7 cellular contexts compared by ENCODE assay signal in the genomic region with DNA sequence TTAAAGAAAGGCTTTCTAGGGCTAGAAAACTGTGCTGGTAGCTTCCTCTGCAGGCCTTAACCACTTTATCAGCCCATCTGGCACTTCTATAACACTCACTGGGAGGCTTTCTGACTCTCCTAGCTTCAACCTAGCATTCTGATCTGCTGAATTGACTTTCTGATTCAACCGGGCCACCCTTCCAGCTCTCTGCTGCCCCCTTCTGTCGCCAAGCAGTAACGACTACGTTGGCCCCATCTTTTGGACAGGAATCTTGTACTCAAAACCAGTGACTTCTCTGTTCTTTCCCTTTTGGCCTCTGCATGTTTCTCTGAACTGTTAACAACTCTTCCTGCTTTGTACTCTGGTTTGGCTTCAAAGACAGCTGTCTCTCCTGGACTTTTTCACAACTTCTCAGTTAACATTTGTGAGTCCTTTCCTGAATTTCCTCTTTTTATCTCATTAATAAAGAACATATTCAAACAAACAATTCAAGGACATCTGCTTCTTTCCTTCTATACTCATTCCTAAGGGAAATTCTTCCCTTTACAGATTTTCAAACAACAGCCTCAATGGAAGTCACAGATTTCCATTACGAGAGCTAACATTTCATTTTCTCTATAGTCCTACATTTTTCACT. TPM values are rescaled to one million over a fixed set of nuclear protein-coding genes. Genes with fewer than 3 reads are reported as not detected.
DNase-seq lines count a peak whose midpoint lies in the region; ATAC-seq, FAIRE-seq and TF ChIP-seq lines count a peak whose summit lies in the region.

No MANE protein-coding gene starts in this region.

- intact Hi-C loops in ascending aorta (cut with DNase I), result no loop called here

- H3K9me3 Mint-ChIP-seq in T-helper 2 cell treated with Interferon-gamma antibody and Interleukin-4, amounts not matched to agents 5 μg/mL and 100 μg/mL, for 36 hours, result no peaks in the 10 kb centered on the region

- peak; percentile 41 to 78 (median 73) for TF ChIP-seq CTCF in ascending aorta (IDR thresholded peaks at IDR 0.05)

- 17 to 19% (median 19%) methylated on average over 5 of the region's 5 CpGs for WGBS in small intestine, 3 donors

- peak; percentile 80 for ATAC-seq in HG02571 (IDR thresholded peaks at IDR 0.05; ENCODE audit: unreplicated experiment)

- H3K27ac Mint-ChIP-seq in T-helper 2 cell treated with Interferon-gamma antibody and Interleukin-4, amounts not matched to agents 5 μg/mL and 100 μg/mL, for 36 hours, result no peak overlapping the region

- H3K9me3 ChIP-seq in ascending aorta, result no peaks in the 10 kb centered on the region
- H3K9me3 ChIP-seq in small intestine (ENCODE audit: control insufficient read depth, low read depth), result no peaks in the 10 kb centered on the region

- H3K4me3 Mint-ChIP-seq in T-helper 2 cell treated with Interferon-gamma antibody and Interleukin-4, amounts not matched to agents 5 μg/mL and 100 μg/mL, for 36 hours, result no peak overlapping the region

- no peaks in the 10 kb centered on the region for H3K36me3 Mint-ChIP-seq in T-helper 2 cell treated with Interferon-gamma antibody and Interleukin-4, amounts not matched to agents 5 μg/mL and 100 μg/mL, for 36 hours (ENCODE audit: low read depth)

- DNase-seq in GM12892 (ENCODE audit: insufficient read length) (no peak), NCI-H1105 treated with DMSO at 0.1 percent for 48 hours (lab: John Stamatoyannopoulos, UW) (peak; percentile 73), ascending aorta (ENCODE audit: low spot score in 2 of 2) (peak in 1 of 2 donors; percentile 71), hippocampal formation (lab: John Stamatoyannopoulos, UW) (peak; percentile 63 to 67), small intestine (peak; percentile 77)
- peak; percentile 33 for DNase-seq in T-helper 2 cell treated with Interferon-gamma antibody and Interleukin-4, amounts not matched to agents 5 μg/mL and 100 μg/mL, for 36 hours (ENCODE audit: low spot score)

- H3K4me3 ChIP-seq in ascending aorta (no peak overlapping the region), small intestine (ENCODE audit: low read depth in 1 of 2, low read length in 2 of 2) (no peak overlapping the region)

- H3K27ac ChIP-seq in ascending aorta, result no peak overlapping the region
- H3K27ac ChIP-seq in small intestine (ENCODE audit: low read depth in 1 of 2, low read length in 1 of 2), result no peak overlapping the region

- H3K36me3 ChIP-seq in ascending aorta (no peaks in the 10 kb centered on the region), small intestine (ENCODE audit: control insufficient read depth in 2 of 2, insufficient read depth in 2 of 2, low read length in 2 of 2) (no peaks in the 10 kb centered on the region)

- H3K27me3 ChIP-seq in ascending aorta (no peaks in the 10 kb centered on the region), small intestine (ENCODE audit: control insufficient read depth in 2 of 2, insufficient read depth in 2 of 2, low read length in 2 of 2) (peaks cover 0 to 2% of the 10 kb centered on the region in 2 donors)

- no peaks in the 10 kb centered on the region for H3K4me1 Mint-ChIP-seq in T-helper 2 cell treated with Interferon-gamma antibody and Interleukin-4, amounts not matched to agents 5 μg/mL and 100 μg/mL, for 36 hours (ENCODE audit: low read depth)

- no peak for TF ChIP-seq POLR2A in GM12892 (IDR thresholded peaks at IDR 0.05; ENCODE audit: low read depth, low read length)

- H3K27me3 Mint-ChIP-seq in T-helper 2 cell treated with Interferon-gamma antibody and Interleukin-4, amounts not matched to agents 5 μg/mL and 100 μg/mL, for 36 hours (ENCODE audit: low read depth), result peaks cover 15% of the 10 kb centered on the region

- FAIRE-seq in GM12892 (lab: Jason Lieb, UNC) (peak; percentile 62), small intestine (lab: Jason Lieb, UNC) (no peak)

- no peaks in the 10 kb centered on the region for H3K4me1 ChIP-seq in ascending aorta
- H3K4me1 ChIP-seq in small intestine (ENCODE audit: control insufficient read depth in 2 of 2, insufficient read depth in 1 of 2, low read depth in 1 of 2, low read length in 1 of 2), result no peaks in the 10 kb centered on the region

RNA-seq across cellular contexts. Expression of a gene that starts 43.9 kb away (rescaled TPM):
- 11.6 TPM for polyA plus RNA-seq in GM12892 (2012; ENCODE audit: missing spikeins)
- 10.7 TPM for total RNA-seq in ascending aorta
- 10 to 100 TPM; 17.4 to 48.8 (median 34.9) TPM for polyA plus RNA-seq in small intestine
